In the genomic region with DNA sequence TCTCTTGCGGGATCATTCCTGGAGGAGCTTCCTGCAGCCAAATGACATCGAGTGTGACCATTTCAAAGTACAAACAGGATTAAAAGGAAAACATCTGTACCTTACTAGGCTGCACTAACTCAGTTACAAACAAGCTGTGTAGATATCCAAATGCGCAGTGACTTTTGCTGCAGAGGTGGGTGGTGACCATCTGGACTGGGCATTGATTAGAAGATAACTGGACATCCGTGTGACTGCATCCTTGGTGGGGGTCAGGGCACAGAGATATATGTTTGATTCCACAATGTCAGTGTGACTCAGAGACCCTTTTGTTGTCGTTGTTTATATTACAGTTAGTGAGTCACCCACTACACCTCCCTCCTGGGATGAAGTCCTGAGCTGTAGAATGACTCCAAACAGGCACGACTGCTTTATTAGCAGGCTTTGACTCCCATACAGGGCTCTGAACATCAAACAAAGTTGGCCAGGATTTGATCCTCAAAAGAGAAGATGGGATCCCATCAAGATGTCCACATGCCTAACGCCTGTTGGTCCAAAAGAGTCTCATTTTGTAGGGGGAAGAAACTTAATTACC, we compare ENCODE assay signal across 14 cellular contexts. TPM values are rescaled to one million over a fixed set of nuclear protein-coding genes. Genes with fewer than 3 reads are reported as not detected.
DNase-seq lines count a peak whose midpoint lies in the region; ATAC-seq and TF ChIP-seq lines count a peak whose summit lies in the region.
"Had no signal": no experiment of that assay in that cellular context is flagged by ENCODE, and none has a peak within 500 bp of the region (broad histone marks: within the 10 kb centered on the region; RNA-seq: fewer than 3 reads in every experiment).

No MANE protein-coding gene starts in this region.

- POLR2A ChIA-PET in CD4-positive, alpha-beta memory T cell (lab: Charles Lee; ENCODE audit: partially characterized antibody), result no interaction called here

- H3K27ac Mint-ChIP-seq in CD4-positive, alpha-beta memory T cell, result no peak overlapping the region
- H3K27ac Mint-ChIP-seq: HFFc6 had no signal

- H3K4me1 Mint-ChIP-seq in CD4-positive, alpha-beta memory T cell, result no peaks in the 10 kb centered on the region

- intact Hi-C loops in CD4-positive, alpha-beta memory T cell (cut with micrococcal nuclease), result no loop called here

- H3K79me2 ChIP-seq in fibroblast of lung (ENCODE audit: control insufficient read depth, insufficient read depth, low read length) (no peaks in the 10 kb centered on the region), MM.1S (ENCODE audit: low read length) (no peaks in the 10 kb centered on the region)

- H3K36me3 ChIP-seq in RWPE2 (ENCODE audit: low read depth) (no peaks in the 10 kb centered on the region), fibroblast of lung (ENCODE audit: control insufficient read depth, insufficient read depth, low read length) (no peaks in the 10 kb centered on the region), suprapubic skin (no peaks in the 10 kb centered on the region), MM.1S (replicated peaks; ENCODE audit: insufficient read depth, low read length) (no peaks in the 10 kb centered on the region)
- no peaks in the 10 kb centered on the region for H3K36me3 ChIP-seq in CD4-positive, alpha-beta memory T cell (ENCODE audit: insufficient read depth, low read length)

- H3K4me3 ChIP-seq in RWPE2 (ENCODE audit: severe bottlenecking) (no peak overlapping the region), fibroblast of lung (replicated peaks in 1 of 4; ENCODE audit: control extremely low read depth in 1 of 4, insufficient read depth in 1 of 4, low read depth in 3 of 4, low read length in 4 of 4) (no peak overlapping the region), suprapubic skin (no peak overlapping the region), MM.1S (ENCODE audit: low read length) (no peak overlapping the region)
- H3K4me3 ChIP-seq in CD4-positive, alpha-beta memory T cell (ENCODE audit: low read length in 2 of 2), result no peak overlapping the region
- H3K4me3 ChIP-seq: left ventricle myocardium inferior had no signal

- H3K27me3 Mint-ChIP-seq in CD4-positive, alpha-beta memory T cell, result peaks cover 0 to 13% of the 10 kb centered on the region in 2 donors

- TF ChIP-seq CTCF in RWPE2 (IDR thresholded peaks at IDR 0.05; ENCODE audit: poor library complexity, severe bottlenecking) (no peak), fibroblast of lung (conservative IDR thresholded peaks at IDR 0.05 in 1 of 2, IDR thresholded peaks at IDR 0.05 in 1 of 2; ENCODE audit: low read depth in 1 of 2, low read length in 2 of 2) (no peak), suprapubic skin (IDR thresholded peaks at IDR 0.05) (no peak), MM.1S (IDR thresholded peaks at IDR 0.05; ENCODE audit: low read length) (no peak)

- H3K9me3 ChIP-seq in RWPE2 (ENCODE audit: severe bottlenecking), result peaks cover 6% of the 10 kb centered on the region
- H3K9me3 ChIP-seq in fibroblast of lung (ENCODE audit: control insufficient read depth, insufficient read depth, low read depth, low read length), result no peaks in the 10 kb centered on the region
- peaks cover 4% of the 10 kb centered on the region for H3K9me3 ChIP-seq in suprapubic skin
- H3K9me3 ChIP-seq in CD4-positive, alpha-beta memory T cell (ENCODE audit: control insufficient read depth in 1 of 2, low read length in 2 of 2), result no peaks in the 10 kb centered on the region
- H3K9me3 ChIP-seq in MM.1S (replicated peaks; ENCODE audit: insufficient read depth, low read length), result no peaks in the 10 kb centered on the region

- H3K4me3 Mint-ChIP-seq in CD4-positive, alpha-beta memory T cell, result no peak overlapping the region
- H3K4me3 Mint-ChIP-seq: HFFc6 had no signal

- CTCF ChIA-PET in CD4-positive, alpha-beta memory T cell (lab: Charles Lee; ENCODE audit: partially characterized antibody), result no interaction called here

- ATAC-seq in RWPE2 (ENCODE audit: low read depth), result peak; percentile 96

- no peaks in the 10 kb centered on the region for H3K9me2 ChIP-seq in MM.1S (replicated peaks; ENCODE audit: insufficient read depth, low read length)

- H3K9ac ChIP-seq in fibroblast of lung (ENCODE audit: insufficient read depth, low read length), result peak overlapping the region; percentile 30
- H3K9ac ChIP-seq in MM.1S (ENCODE audit: low read length), result no peak overlapping the region

- H3K27me3 ChIP-seq in RWPE2 (ENCODE audit: insufficient read depth, poor library complexity, severe bottlenecking), result no peaks in the 10 kb centered on the region
- no peaks in the 10 kb centered on the region for H3K27me3 ChIP-seq in fibroblast of lung (ENCODE audit: control insufficient read depth, insufficient read depth, low read length)
- H3K27me3 ChIP-seq in suprapubic skin, result no peaks in the 10 kb centered on the region
- no peaks in the 10 kb centered on the region for H3K27me3 ChIP-seq in CD4-positive, alpha-beta memory T cell (ENCODE audit: insufficient read depth, low read length)
- H3K27me3 ChIP-seq in MM.1S (replicated peaks; ENCODE audit: insufficient read depth, low read length), result no peaks in the 10 kb centered on the region; the same call in 1 of the 2 replicates

- 51% methylated on average over 7 of the region's 7 CpGs for WGBS in suprapubic skin

- H3K4me1 ChIP-seq in RWPE2 (ENCODE audit: insufficient read depth, poor library complexity, severe bottlenecking) (peaks cover 4% of the 10 kb centered on the region), fibroblast of lung (ENCODE audit: control insufficient read depth, extremely low read depth, insufficient read depth, low read length) (peaks cover 3% of the 10 kb centered on the region), suprapubic skin (no peaks in the 10 kb centered on the region), MM.1S (ENCODE audit: low read length) (no peaks in the 10 kb centered on the region)
- H3K4me1 ChIP-seq in CD4-positive, alpha-beta memory T cell (ENCODE audit: insufficient read depth, low read length), result no peaks in the 10 kb centered on the region
- H3K4me1 ChIP-seq: left ventricle myocardium inferior had no signal

- peaks cover 0 to 5% of the 10 kb centered on the region in 2 donors for H3K36me3 Mint-ChIP-seq in CD4-positive, alpha-beta memory T cell

- H3K4me2 ChIP-seq in fibroblast of lung (ENCODE audit: extremely low read depth, insufficient read depth, low read length) (peak overlapping the region; percentile 66), MM.1S (ENCODE audit: low read depth, low read length) (no peak overlapping the region)

- peaks cover 0 to 11% (median 5%) of the 10 kb centered on the region in 8 donors for H3K9me3 Mint-ChIP-seq in CD4-positive, alpha-beta memory T cell

- no peaks in the 10 kb centered on the region for H4K20me1 ChIP-seq in fibroblast of lung (ENCODE audit: control insufficient read depth, extremely low read depth, insufficient read depth, low read length)
- H4K20me1 ChIP-seq in MM.1S (ENCODE audit: insufficient read depth, low read length), result no peaks in the 10 kb centered on the region

- peak overlapping the region; percentile 50 for H2AFZ ChIP-seq in fibroblast of lung (ENCODE audit: low read length)
- no peak overlapping the region for H2AFZ ChIP-seq in MM.1S (ENCODE audit: low read length)

- TF ChIP-seq POLR2A in suprapubic skin (IDR thresholded peaks at IDR 0.05), result no peak

- no peak for TF ChIP-seq EP300 in suprapubic skin (IDR thresholded peaks at IDR 0.05)

- H3K27ac ChIP-seq in RWPE2 (ENCODE audit: poor library complexity, severe bottlenecking) (no peak overlapping the region), fibroblast of lung (ENCODE audit: insufficient read depth, low read length) (peak overlapping the region; percentile 84), suprapubic skin (peak overlapping the region; percentile 24), MM.1S (ENCODE audit: low read length) (no peak overlapping the region)
- no peak overlapping the region for H3K27ac ChIP-seq in CD4-positive, alpha-beta memory T cell (ENCODE audit: low read depth, low read length)
- H3K27ac ChIP-seq: 22Rv1, left ventricle myocardium inferior had no signal

- DNase-seq in DMS153 (lab: John Stamatoyannopoulos, UW) (peak; percentile 55), DMS153 treated with DMSO at 0.1 percent for 48 hours (lab: John Stamatoyannopoulos, UW; ENCODE audit: unreplicated experiment) (no peak), RWPE2 (ENCODE audit: low spot score) (no peak), fibroblast of lung (ENCODE audit: low read depth in 2 of 2) (peak; percentile 88 to 91), suprapubic skin (ENCODE audit: low spot score in 2 of 2) (no peak), occipital lobe (lab: John Stamatoyannopoulos, UW) (no peak), MM.1S (no peak)
- DNase-seq in CD4-positive, alpha-beta memory T cell, result no peak
- DNase-seq: amygdala, GF-D8, HFFc6, left ventricle myocardium inferior, NCI-H1417 treated with DMSO at 0.1 percent for 48 hours had no signal

- no peaks in the 10 kb centered on the region for H3F3A ChIP-seq in MM.1S (ENCODE audit: insufficient read depth, low read length)

RNA-seq across cellular contexts. Expression of gene SDK1, which starts 56.7 kb away (rescaled TPM):
- total RNA-seq in fibroblast of lung (3.6 and 8.6 TPM in 2 replicates), suprapubic skin (10 to 100 TPM in 1 of 4 donors, 1 to 10 TPM in 3; 2.5 to 12.9 (median 6.1) TPM), occipital lobe (7.0 TPM)
- 1.0 and 2.5 TPM in 2 replicates for polyA plus RNA-seq in fibroblast of lung
- polyA plus RNA-seq in fibroblast of lung (2012), result 2.2 and 4.1 TPM in 2 replicates
- 3.0 and 18.7 TPM in 2 replicates for polyA minus RNA-seq in fibroblast of lung (ENCODE audit: low replicate concordance)
- total RNA-seq in CD4-positive, alpha-beta memory T cell, result under 1 TPM; 0.06 to 0.26 TPM
- not detected for polyA plus RNA-seq in CD4-positive, alpha-beta memory T cell
- total RNA-seq: HFFc6 had no signal

Comparison
In these comparisons a context has a peak if more than half of its experiments do, and no peak if none do; other contexts are left out.
1. DNase-seq: peak in DMS153 (single experiment) and fibroblast of lung (2 of 2); none in DMS153 treated with DMSO at 0.1 percent for 48 hours (single experiment), RWPE2 (single experiment), suprapubic skin (0 of 2), CD4-positive, alpha-beta memory T cell (0 of 5), occipital lobe (single experiment) and MM.1S (single experiment).
2. H3K27ac ChIP-seq: peak in fibroblast of lung (single experiment) and suprapubic skin (single experiment); none in RWPE2 (single experiment), CD4-positive, alpha-beta memory T cell (single experiment) and MM.1S (single experiment).